12 cellular contexts compared by ENCODE assay signal in genomic region chr7:26860361-26860760, GRCh38. TPM values are rescaled to one million over a fixed set of nuclear protein-coding genes. Genes with fewer than 3 reads are reported as not detected.
DNase-seq lines count a peak whose midpoint lies in the region; ATAC-seq, FAIRE-seq and TF ChIP-seq lines count a peak whose summit lies in the region.
"Had no signal": no experiment of that assay in that cellular context is flagged by ENCODE, and none has a peak within 500 bp of the region (broad histone marks: within the 10 kb centered on the region; RNA-seq: fewer than 3 reads in every experiment).

No MANE protein-coding gene starts in this region.

- no peak for ATAC-seq in GM12878
- ATAC-seq in activated naive CD8-positive, alpha-beta T cell treated with anti-CD3 and anti-CD28 coated beads, Interleukin-2, amount 50 U/mL, for 24 hours = no peak
- ATAC-seq in GM21390 (IDR thresholded peaks at IDR 0.05; ENCODE audit: unreplicated experiment) = no peak
- ATAC-seq: naive thymus-derived CD8-positive, alpha-beta T cell had no signal

- 0 out of 2 replicates have a peak, but pooled peaks have one; percentile 23 for TF ChIP-seq RAD21 in GM12878 (IDR thresholded peaks at IDR 0.05; ENCODE audit: insufficient read depth, low read depth, low read length)

- H3K79me2 ChIP-seq in DOHH2 (ENCODE audit: control insufficient read depth, low read length) (peaks cover 73% of the 10 kb centered on the region), GM12878 (ENCODE audit: control insufficient read depth, insufficient read depth, low read length) (peaks cover 12% of the 10 kb centered on the region)

- H3K27me3 ChIP-seq in DOHH2 (ENCODE audit: control insufficient read depth, low read length) (no peaks in the 10 kb centered on the region), GM12878 (replicated peaks in 1 of 2; ENCODE audit: control insufficient read depth in 2 of 2, insufficient read depth in 2 of 2, low read length in 1 of 2) (no peaks in the 10 kb centered on the region)

- intact Hi-C loops in GM12878 (cut with micrococcal nuclease; ENCODE audit: unreplicated experiment) = loop anchor here (5.0 kb wide), 1 partner anchor 893 kb away; no protein-coding TSS in a partner anchor

- POLR2A ChIA-PET in GM12878 (lab: Charles Lee) = no interaction called here

- WGBS in GM12878 (ENCODE audit: insufficient coverage, insufficient replicate concordance, low lambda C conversion rate, missing lambda C conversion rate) = 81% methylated on average over 2 of the region's 2 CpGs

- no peak for TF ChIP-seq POLR2A in GM12878 (IDR thresholded peaks at IDR 0.05; ENCODE audit: low read depth, low read length)

- no peak overlapping the region for H2AFZ ChIP-seq in GM12878 (ENCODE audit: control insufficient read depth, low read depth, low read length)

- H3K4me2 ChIP-seq in DOHH2 (ENCODE audit: low read length) = peak overlapping the region; percentile 34; the same call in 1 of the 2 replicates
- H3K4me2 ChIP-seq in GM12878 (ENCODE audit: control insufficient read depth, insufficient read depth) = no peak overlapping the region

- CTCF ChIA-PET in GM12878 (lab: Yijun Ruan, JAX) = interaction anchor here (1.0 to 9.0 kb wide), 4 partner anchors 290 to 302 kb away, joined by 3 to 49 read pairs (median 11); no protein-coding TSS in a partner anchor

- RAD21 ChIA-PET in GM12878 (lab: Charles Lee; ENCODE audit: unreplicated experiment) = interaction anchor here (1.5 kb wide), 1 partner anchor 180 kb away, joined by 3 read pairs; no protein-coding TSS in a partner anchor

- H3K36me3 Mint-ChIP-seq in mesothelial cell of epicardium = no peaks in the 10 kb centered on the region
- H3K36me3 Mint-ChIP-seq in activated naive CD8-positive, alpha-beta T cell treated with anti-CD3 and anti-CD28 coated beads, Interleukin-2, amount 50 U/mL, for 24 hours (ENCODE audit: low read depth) = peaks cover 5% of the 10 kb centered on the region

- no peak overlapping the region for H3K9ac ChIP-seq in GM12878 (ENCODE audit: control insufficient read depth, insufficient read depth, low read length)

- H4K20me1 ChIP-seq in DOHH2 (ENCODE audit: control insufficient read depth, insufficient read depth, low read depth, low read length) (no peaks in the 10 kb centered on the region), GM12878 (ENCODE audit: control insufficient read depth, insufficient read depth) (no peaks in the 10 kb centered on the region)

- BruUV-seq in GM12878 (replicated peaks; lab: Mats Ljungman, UMichigan) = no TSS peak

- H3K9me3 Mint-ChIP-seq in mesothelial cell of epicardium = no peaks in the 10 kb centered on the region
- no peaks in the 10 kb centered on the region for H3K9me3 Mint-ChIP-seq in activated naive CD8-positive, alpha-beta T cell treated with anti-CD3 and anti-CD28 coated beads, Interleukin-2, amount 50 U/mL, for 24 hours
- H3K9me3 Mint-ChIP-seq: activated B cell treated with CpG ODN at 0.5 μM for 24 hours had no signal

- SMC1A ChIA-PET in GM12878 (lab: Charles Lee; ENCODE audit: uncharacterized antibody, unreplicated experiment) = interaction anchor here (1.0 to 3.5 kb wide), 5 partner anchors 116 to 301 kb away, joined by 3 to 10 read pairs (median 4); no protein-coding TSS in a partner anchor

- TF ChIP-seq EP300 in GM12878 (IDR thresholded peaks at IDR 0.05; ENCODE audit: borderline replicate concordance in 1 of 2, control insufficient read depth in 1 of 2, low read depth in 2 of 2, low read length in 2 of 2) = no peak

- H3K4me3 ChIP-seq in DOHH2 (ENCODE audit: low read length) = no peak overlapping the region
- H3K4me3 ChIP-seq in GM12878 = no peak overlapping the region
- H3K4me3 ChIP-seq: stomach had no signal

- peaks cover 4% of the 10 kb centered on the region; the same call in 1 of the 2 replicates for H3K36me3 ChIP-seq in DOHH2 (ENCODE audit: control insufficient read depth, low read length)
- H3K36me3 ChIP-seq in GM12878 (ENCODE audit: control insufficient read depth in 2 of 2, insufficient read depth in 2 of 2, low read length in 1 of 2) = no peaks in the 10 kb centered on the region
- H3K36me3 ChIP-seq: stomach had no signal

- H3K27me3 Mint-ChIP-seq in mesothelial cell of epicardium (ENCODE audit: low read depth) = no peaks in the 10 kb centered on the region
- peaks cover 59% of the 10 kb centered on the region for H3K27me3 Mint-ChIP-seq in activated naive CD8-positive, alpha-beta T cell treated with anti-CD3 and anti-CD28 coated beads, Interleukin-2, amount 50 U/mL, for 24 hours
- H3K27me3 Mint-ChIP-seq: activated B cell treated with CpG ODN at 0.5 μM for 24 hours had no signal

- H3K4me3 Mint-ChIP-seq in mesothelial cell of epicardium = no peak overlapping the region
- no peak overlapping the region for H3K4me3 Mint-ChIP-seq in activated naive CD8-positive, alpha-beta T cell treated with anti-CD3 and anti-CD28 coated beads, Interleukin-2, amount 50 U/mL, for 24 hours
- H3K4me3 Mint-ChIP-seq: naive thymus-derived CD8-positive, alpha-beta T cell had no signal

- peak overlapping the region; percentile 100 for H3K27ac Mint-ChIP-seq in mesothelial cell of epicardium
- no peak overlapping the region for H3K27ac Mint-ChIP-seq in activated naive CD8-positive, alpha-beta T cell treated with anti-CD3 and anti-CD28 coated beads, Interleukin-2, amount 50 U/mL, for 24 hours
- H3K27ac Mint-ChIP-seq: naive thymus-derived CD8-positive, alpha-beta T cell had no signal

- no peak for FAIRE-seq in GM12878 (lab: Jason Lieb, UNC)
- FAIRE-seq: colon had no signal

- DNase-seq in LHCN-M2 (ENCODE audit: low read depth) (peak; percentile 47), GM12878 (ENCODE audit: low read depth, low spot score) (no peak), mesothelial cell of epicardium (ENCODE audit: low spot score in 2 of 2, unreplicated experiment in 2 of 2) (no peak)
- DNase-seq in activated naive CD8-positive, alpha-beta T cell treated with anti-CD3 and anti-CD28 coated beads, Interleukin-2, amount 50 U/mL, for 24 hours = no peak
- no peak for DNase-seq in stimulated activated CD4-positive, alpha-beta T cell treated with anti-CD3 and anti-CD28 coated beads, Interleukin-2, amount 100 ng/mL, for 48 hours
- DNase-seq in stimulated activated naive CD4-positive, alpha-beta T cell (lab: John Stamatoyannopoulos, UW) = no peak
- DNase-seq: activated B cell treated with CpG ODN at 0.5 μM for 24 hours; naive thymus-derived CD8-positive, alpha-beta T cell; stomach had no signal

- TF ChIP-seq CTCF in DOHH2 (IDR thresholded peaks at IDR 0.05; ENCODE audit: low read depth, low read length, poor library complexity, severe bottlenecking) (peak; percentile 47), GM12878 (IDR thresholded peaks at IDR 0.05 in 2 of 3, conservative IDR thresholded peaks at IDR 0.05 in 1 of 3; ENCODE audit: control insufficient read depth in 2 of 3, extremely low read depth in 1 of 3, insufficient read depth in 1 of 3, low read depth in 3 of 3, low read length in 3 of 3) (peak in 1 of 3 experiments; percentile 43; a peak in 1 of 6 replicates), mesothelial cell of epicardium (IDR thresholded peaks at IDR 0.05; ENCODE audit: unreplicated experiment) (no peak)

- peaks cover 73% of the 10 kb centered on the region for H3K4me1 ChIP-seq in DOHH2 (ENCODE audit: control insufficient read depth, low read length)
- H3K4me1 ChIP-seq in GM12878 (ENCODE audit: control insufficient read depth, insufficient read depth, low read length) = 0 out of 2 replicates have a peak, but pooled peaks cover 5% of the 10 kb centered on the region

- H3K9me3 ChIP-seq in DOHH2 (ENCODE audit: control insufficient read depth, insufficient read depth, low read length) (no peaks in the 10 kb centered on the region), GM12878 (replicated peaks; ENCODE audit: control insufficient read depth, insufficient read depth, low read length) (no peaks in the 10 kb centered on the region)
- H3K9me3 ChIP-seq: stomach had no signal

- in situ Hi-C loops in GM12878 (cut with MboI) = no loop called here

- H3K9me2 ChIP-seq in DOHH2 (replicated peaks; ENCODE audit: control insufficient read depth, low read length) = no peaks in the 10 kb centered on the region

- peaks cover 86% of the 10 kb centered on the region for H3K4me1 Mint-ChIP-seq in mesothelial cell of epicardium
- peaks cover 25% of the 10 kb centered on the region for H3K4me1 Mint-ChIP-seq in activated naive CD8-positive, alpha-beta T cell treated with anti-CD3 and anti-CD28 coated beads, Interleukin-2, amount 50 U/mL, for 24 hours

- peaks cover 15% of the 10 kb centered on the region for H3F3A ChIP-seq in DOHH2 (ENCODE audit: control insufficient read depth, insufficient read depth)

- H3K27ac ChIP-seq in DOHH2 (ENCODE audit: low read depth, low read length) (no peak overlapping the region), GM12878 (ENCODE audit: control insufficient read depth, insufficient read depth) (no peak overlapping the region)

TF ChIP-seq in GM12878, 131 proteins besides CTCF, POLR2A, EP300 and RAD21 (continues in another document):
- no peak for TF ChIP-seq MEF2A (IDR thresholded peaks at IDR 0.05; ENCODE audit: insufficient read depth, low read depth, low read length)

RNA-seq across cellular contexts. Expression of gene SKAP2, which starts 4.0 kb away (rescaled TPM):
- total RNA-seq in LHCN-M2 (2014; rRNA removed) (43.7 and 60.7 TPM in 2 replicates), GM12878 (2014; rRNA removed) (14.0 and 16.3 TPM in 2 replicates), GM12878 (2014; rRNA removed; fragmentation: Illumina TruSeq; extraction: Trizol) (25.4 and 26.3 TPM in 2 replicates), GM12878 (2021) (24.7 and 25.5 TPM in 2 replicates), mesothelial cell of epicardium (48.1 to 58.4 TPM (median 50.8 TPM) in 3 replicates)
- 12.3 TPM for polyA plus RNA-seq in LHCN-M2 (2012)
- total RNA-seq in GM12878 (2013; cell fraction: nucleolus; rRNA removed) = 27.5 and 32.0 TPM in 2 replicates
- polyA plus RNA-seq in GM12878 (2011; ENCODE audit: low read depth) = 9.7 TPM
- polyA plus RNA-seq in GM12878 (2011; rRNA removed) (15.8 and 25.0 TPM in 2 replicates), GM12878 (2014; fragmentation: Illumina TruSeq; extraction: Trizol) (27.9 and 29.0 TPM in 2 replicates), GM12878 (2014; fragmentation: Nextera tagmentation; extraction: Ambion mirVana) (10 to 100 TPM; 19.9 to 22.2 TPM), GM12878 (2014; rRNA removed) (10.9 and 12.4 TPM in 2 replicates), GM12878 (2016; fragmentation: Nextera tagmentation; extraction: Ambion mirVana) (10 to 100 TPM; 38.4 to 40.6 TPM)
- 7.9 and 8.0 TPM in 2 replicates for polyA plus RNA-seq in GM12878 (2011; cell fraction: cytosol; rRNA removed)
- 5.3 and 7.3 TPM in 2 replicates for polyA plus RNA-seq in GM12878 (2011; cell fraction: nucleus; rRNA removed)
- polyA plus RNA-seq in GM12878 (2012) = 16.3 and 18.6 TPM in 2 replicates
- 9.8 and 10.0 TPM in 2 replicates for polyA minus RNA-seq in GM12878 (2011; rRNA and poly(A)+ RNA removed)
- 13.6 and 19.4 TPM in 2 replicates for polyA minus RNA-seq in GM12878 (2011; cell fraction: cytosol; rRNA and poly(A)+ RNA removed)
- polyA minus RNA-seq in GM12878 (2011; cell fraction: nucleus; rRNA and poly(A)+ RNA removed) = 16.3 and 38.4 TPM in 2 replicates
